8 cellular contexts compared by ENCODE assay signal in the genomic region with DNA sequence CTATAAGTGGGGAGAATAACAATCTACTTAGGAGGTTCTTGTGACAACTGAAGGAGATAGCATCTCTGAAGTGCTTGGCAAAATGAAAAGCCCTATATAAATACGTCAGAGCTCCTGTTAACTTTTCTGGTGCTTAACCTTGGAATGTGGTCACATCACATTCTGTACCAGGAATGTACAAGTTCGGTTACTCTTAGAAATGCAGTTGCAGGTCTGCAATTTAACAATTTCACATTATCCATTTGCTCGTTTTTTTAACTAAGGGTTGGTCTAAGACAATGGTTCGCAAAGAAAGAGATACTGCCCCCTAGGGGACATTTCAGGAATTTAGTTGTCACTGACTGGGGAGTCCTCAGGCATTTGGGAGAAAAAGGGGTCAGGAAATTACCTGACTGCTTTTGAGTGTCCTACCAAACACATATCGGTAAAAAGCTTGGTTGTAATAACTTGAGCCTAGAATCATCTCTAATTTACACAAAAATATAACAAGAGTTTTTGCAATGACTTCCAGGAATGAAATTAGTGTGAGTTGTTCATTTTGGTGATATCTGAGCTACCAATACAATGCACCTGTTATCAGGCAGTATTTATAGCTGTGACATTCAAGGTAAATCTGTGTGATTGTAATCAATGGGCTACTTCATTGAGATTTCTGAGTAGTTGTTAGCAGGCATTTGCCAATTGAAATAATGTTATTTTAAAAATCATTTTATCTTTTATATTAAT. TPM values are rescaled to one million over a fixed set of nuclear protein-coding genes. Genes with fewer than 3 reads are reported as not detected.
A peak's percentile ranks its signal among the peaks of the same experiment; 100 is the strongest.
DNase-seq lines count a peak whose midpoint lies in the region; ATAC-seq and TF ChIP-seq lines count a peak whose summit lies in the region.

No MANE protein-coding gene starts in this region.

- no peak overlapping the region for H3K27ac ChIP-seq in right lobe of liver
- H3K27ac ChIP-seq in testis = no peak overlapping the region

- DNase-seq in NCI-H1417 (lab: John Stamatoyannopoulos, UW) = peak; percentile 19 to 77 (median 68)
- DNase-seq in NCI-H1417 treated with DMSO at 0.1 percent for 48 hours (lab: John Stamatoyannopoulos, UW) = no peak
- DNase-seq in NAMALWA (ENCODE audit: low spot score) = peak; percentile 91
- DNase-seq in chondrocyte (ENCODE audit: low spot score) = no peak
- DNase-seq in right lobe of liver = no peak
- DNase-seq in testis = peak; percentile 64

- H3K27me3 ChIP-seq in right lobe of liver = no peaks in the 10 kb centered on the region
- H3K27me3 ChIP-seq in testis = no peaks in the 10 kb centered on the region

- H3K9me3 Mint-ChIP-seq in T-helper 1 cell treated with Interleukin-12 subunit alpha and Interleukin-12 subunit beta and Interleukin-4 antibody, amounts not matched to agents 30 μg/mL and 1 μg/mL, for 36 hours = no peaks in the 10 kb centered on the region
- H3K9me3 Mint-ChIP-seq in chondrocyte (ENCODE audit: low read depth) = no peaks in the 10 kb centered on the region

- H3K4me3 ChIP-seq in right lobe of liver (no peak overlapping the region), testis (no peak overlapping the region)

- 5% methylated on average over 5 of the region's 5 CpGs for WGBS in right lobe of liver (ENCODE audit: insufficient coverage, low coverage, low lambda C conversion rate, missing lambda C conversion rate)
- 16 to 27% methylated on average over 5 of the region's 5 CpGs for WGBS in testis, 2 donors

- peaks cover 23% of the 10 kb centered on the region for H3K4me1 Mint-ChIP-seq in T-helper 1 cell treated with Interleukin-12 subunit alpha and Interleukin-12 subunit beta and Interleukin-4 antibody, amounts not matched to agents 30 μg/mL and 1 μg/mL, for 36 hours (ENCODE audit: low read depth)
- H3K4me1 Mint-ChIP-seq in chondrocyte (ENCODE audit: low read depth) = peaks cover 6% of the 10 kb centered on the region

- H3K36me3 ChIP-seq in right lobe of liver (no peaks in the 10 kb centered on the region), testis (ENCODE audit: low read depth, missing control alignments) (no peaks in the 10 kb centered on the region)

- no peak overlapping the region for H3K4me3 Mint-ChIP-seq in T-helper 1 cell treated with Interleukin-12 subunit alpha and Interleukin-12 subunit beta and Interleukin-4 antibody, amounts not matched to agents 30 μg/mL and 1 μg/mL, for 36 hours
- no peak overlapping the region for H3K4me3 Mint-ChIP-seq in chondrocyte (ENCODE audit: unreplicated experiment)

- peak overlapping the region; percentile 67 for H3K27ac Mint-ChIP-seq in T-helper 1 cell treated with Interleukin-12 subunit alpha and Interleukin-12 subunit beta and Interleukin-4 antibody, amounts not matched to agents 30 μg/mL and 1 μg/mL, for 36 hours
- H3K27ac Mint-ChIP-seq in chondrocyte (ENCODE audit: unreplicated experiment) = no peak overlapping the region

- no peaks in the 10 kb centered on the region for H3K9me3 ChIP-seq in right lobe of liver
- H3K9me3 ChIP-seq in testis = no peaks in the 10 kb centered on the region

- H3K36me3 Mint-ChIP-seq in T-helper 1 cell treated with Interleukin-12 subunit alpha and Interleukin-12 subunit beta and Interleukin-4 antibody, amounts not matched to agents 30 μg/mL and 1 μg/mL, for 36 hours (ENCODE audit: low read depth) = no peaks in the 10 kb centered on the region
- H3K36me3 Mint-ChIP-seq in chondrocyte (ENCODE audit: low read depth) = no peaks in the 10 kb centered on the region

- TF ChIP-seq CTCF in chondrocyte (IDR thresholded peaks at IDR 0.05) = peak; percentile 95
- peak; percentile 86 to 91 (median 90) for TF ChIP-seq CTCF in right lobe of liver (IDR thresholded peaks at IDR 0.05)
- peak; percentile 89 to 95 (median 93) for TF ChIP-seq CTCF in testis (IDR thresholded peaks at IDR 0.05)

- TF ChIP-seq POLR2A in right lobe of liver (IDR thresholded peaks at IDR 0.05) = no peak
- no peak for TF ChIP-seq POLR2A in testis (IDR thresholded peaks at IDR 0.05)

- peak; percentile 68 for ATAC-seq in GM21619 (IDR thresholded peaks at IDR 0.05; ENCODE audit: unreplicated experiment)
- ATAC-seq in right lobe of liver = peak; percentile 71 to 83 (median 74)

- intact Hi-C loops in right lobe of liver (cut with DNase I) (loop anchor here in 1 of 2 donors (5.0 kb wide), 1 partner anchor 104 kb away; no protein-coding TSS in a partner anchor), testis (cut with DNase I; ENCODE audit: low total_unique reads) (loop anchor here (5.0 kb wide), 1 partner anchor 109 kb away; no protein-coding TSS in a partner anchor)

- peaks cover 0 to 8% (median 3%) of the 10 kb centered on the region in 4 donors for H3K4me1 ChIP-seq in right lobe of liver
- peaks cover 7% of the 10 kb centered on the region for H3K4me1 ChIP-seq in testis

- H3K27me3 Mint-ChIP-seq in T-helper 1 cell treated with Interleukin-12 subunit alpha and Interleukin-12 subunit beta and Interleukin-4 antibody, amounts not matched to agents 30 μg/mL and 1 μg/mL, for 36 hours (ENCODE audit: low read depth) = no peaks in the 10 kb centered on the region
- H3K27me3 Mint-ChIP-seq in chondrocyte (ENCODE audit: low read depth) = peaks cover 6% of the 10 kb centered on the region

RNA-seq across cellular contexts. Expression of gene HBEGF, which starts 5.4 kb away (rescaled TPM):
- total RNA-seq in chondrocyte = 2.8 to 8.0 TPM (median 7.2 TPM) in 3 replicates
- 1 to 10 TPM in 2 of 6 experiments, under 1 TPM in 4; 0.42 to 1.8 (median 0.78) TPM for total RNA-seq in right lobe of liver
- total RNA-seq in testis = 10 to 100 TPM; 23.2 to 23.9 TPM
- 8.2 TPM for polyA plus RNA-seq in testis (ENCODE audit: insufficient read depth, low read depth, low replicate concordance)

RNA-seq across cellular contexts. Expression of gene SLC4A9, which starts 8.2 kb away (rescaled TPM):
- total RNA-seq in chondrocyte (not detected in 3 replicates), right lobe of liver (not detected), testis (1 to 10 TPM in 1 of 2 donors, under 1 TPM in 1; 0.81 to 1.2 TPM)
- polyA plus RNA-seq in testis (ENCODE audit: insufficient read depth, low read depth, low replicate concordance) = 1.2 TPM

RNA-seq across cellular contexts. Expression of gene PFDN1, which starts 48.9 kb away (rescaled TPM):
- 44.5 to 50.5 TPM (median 49.0 TPM) in 3 replicates for total RNA-seq in chondrocyte
- 10 to 100 TPM in 5 of 6 experiments, 1 to 10 TPM in 1; 9.8 to 30.8 (median 14.7) TPM for total RNA-seq in right lobe of liver
- total RNA-seq in testis = 100 to 1,000 TPM; 156 to 185 TPM
- polyA plus RNA-seq in testis (ENCODE audit: insufficient read depth, low read depth, low replicate concordance) = 62.4 TPM

RNA-seq across cellular contexts. Expression of gene ANKHD1, which starts 49.9 kb away (rescaled TPM):
- total RNA-seq in chondrocyte = 61.4 to 79.8 TPM (median 67.7 TPM) in 3 replicates
- total RNA-seq in right lobe of liver = 10 to 100 TPM; 45.5 to 73.2 (median 62.6) TPM
- 100 to 1,000 TPM; 170 to 172 TPM for total RNA-seq in testis
- polyA plus RNA-seq in testis (ENCODE audit: insufficient read depth, low read depth, low replicate concordance) = 70.0 TPM

Comparison
In these comparisons a context has a peak if more than half of its experiments do, and no peak if none do; other contexts are left out.
1. DNase-seq: peak in NCI-H1417 (3 of 3), NAMALWA (single experiment) and testis (single experiment); none in NCI-H1417 treated with DMSO at 0.1 percent for 48 hours (single experiment), chondrocyte (single experiment) and right lobe of liver (0 of 3).
2. Peak in every context shown above with its lines, with median percentiles within 50 percentile points of each other: CTCF ChIP-seq.